ENCODE assay signal across 16 cellular contexts in the genomic region with DNA sequence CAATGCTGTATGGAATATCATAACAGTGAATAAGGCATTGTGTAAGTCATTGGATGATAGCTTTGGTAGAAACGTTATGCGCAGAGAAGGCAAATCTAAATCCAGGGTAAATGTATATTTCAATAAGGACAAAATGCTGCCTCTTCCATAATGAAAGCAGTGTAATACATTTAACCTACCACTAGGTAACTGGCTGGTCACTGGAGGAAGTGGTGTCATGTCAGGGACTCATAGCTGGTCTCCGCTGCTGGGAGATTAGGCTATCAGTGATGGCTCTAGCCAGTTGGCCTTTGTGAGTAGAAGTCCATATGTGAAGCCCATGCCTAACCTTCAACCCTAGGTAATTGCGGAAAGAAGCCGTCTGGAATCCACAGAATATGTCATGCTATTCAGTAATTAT.
DNase-seq lines count a peak whose midpoint lies in the region; ATAC-seq and TF ChIP-seq lines count a peak whose summit lies in the region.
"Had no signal": no experiment of that assay in that cellular context is flagged by ENCODE, and none has a peak within 500 bp of the region (broad histone marks: within the 10 kb centered on the region; RNA-seq: fewer than 3 reads in every experiment).

No MANE protein-coding gene starts in this region.

- H3K27ac ChIP-seq in ovary (no peak overlapping the region), heart right ventricle (no peak overlapping the region), dorsolateral prefrontal cortex (no peak overlapping the region)
- H3K27ac ChIP-seq: neutrophil, right lobe of liver had no signal

- DNase-seq in GM12864 (ENCODE audit: low read depth) (no peak), NAMALWA (ENCODE audit: low spot score) (peak; percentile 22), fibroblast of mammary gland (ENCODE audit: low read depth) (no peak), ovary (no peak), heart right ventricle (no peak), dorsolateral prefrontal cortex (no peak)
- DNase-seq: activated CD8-positive, alpha-beta T cell treated with anti-CD3 and anti-CD28 coated beads, Interleukin-2, amount 10 ng/mL, durations not matched to agents 7 days and 5 days; immature natural killer cell; KG1; NCI-H1417 treated with DMSO at 0.1 percent for 48 hours; right lobe of liver; stimulated activated CD4-positive, alpha-beta T cell treated with anti-CD3 and anti-CD28 coated beads, Interleukin-1b, Interleukin-23, amount 100 ng/mL, for 48 hours had no signal

- no peak for TF ChIP-seq EP300 in ovary (IDR thresholded peaks at IDR 0.05)

- H3K4me3 ChIP-seq in GM12864 (ENCODE audit: low read depth, low read length), result no peak overlapping the region
- H3K4me3 ChIP-seq in fibroblast of mammary gland (ENCODE audit: control insufficient read depth, low read depth, low read length), result no peak overlapping the region
- no peak overlapping the region for H3K4me3 ChIP-seq in ovary
- no peak overlapping the region for H3K4me3 ChIP-seq in heart right ventricle
- H3K4me3 ChIP-seq in dorsolateral prefrontal cortex, result no peak overlapping the region
- H3K4me3 ChIP-seq: HAP-1, right lobe of liver had no signal

- no peak for TF ChIP-seq POLR2A in ovary (IDR thresholded peaks at IDR 0.05)

- H3K4me1 ChIP-seq in ovary (ENCODE audit: insufficient read depth) (no peaks in the 10 kb centered on the region), heart right ventricle (no peaks in the 10 kb centered on the region)
- H3K4me1 ChIP-seq: HAP-1, right lobe of liver had no signal

- H3K27me3 ChIP-seq in ovary (no peaks in the 10 kb centered on the region), heart right ventricle (no peaks in the 10 kb centered on the region), dorsolateral prefrontal cortex (no peaks in the 10 kb centered on the region)
- H3K27me3 ChIP-seq: neutrophil, right lobe of liver had no signal

- no peaks in the 10 kb centered on the region for H3K9me3 ChIP-seq in ovary
- H3K9me3 ChIP-seq in heart right ventricle, result no peaks in the 10 kb centered on the region
- H3K9me3 ChIP-seq: HAP-1, neutrophil, right lobe of liver had no signal

- intact Hi-C loops in ovary (cut with DNase I), result no loop called here
- intact Hi-C loops in heart right ventricle (cut with DNase I), result no loop called here
- intact Hi-C loops in dorsolateral prefrontal cortex (cut with DNase I), result no loop called here

- TF ChIP-seq CTCF in GM12864 (IDR thresholded peaks at IDR 0.05; ENCODE audit: low read depth, low read length, missing control alignments) (peak; percentile 30), fibroblast of mammary gland (conservative IDR thresholded peaks at IDR 0.05; ENCODE audit: control insufficient read depth, insufficient read depth, low read depth, low read length) (peak; percentile 11), ovary (IDR thresholded peaks at IDR 0.05) (no peak), heart right ventricle (IDR thresholded peaks at IDR 0.05) (peak in 1 of 9 donors; percentile 20), dorsolateral prefrontal cortex (IDR thresholded peaks at IDR 0.05 in 54 of 56, conservative IDR thresholded peaks at IDR 0.05 in 2 of 56; ENCODE audit: low read depth in 1 of 56, partially characterized antibody in 56 of 56) (peak in 3 of 56 donors; percentile 5 to 27 (median 20))

- WGBS in ovary, 3 donors, result 94 to 97% (median 94%) methylated on average over 5 of the region's 5 CpGs
- 95% methylated on average over 5 of the region's 5 CpGs for WGBS in heart right ventricle, 2 donors

- peak; percentile 50 for ATAC-seq in GM19395 (IDR thresholded peaks at IDR 0.05; ENCODE audit: unreplicated experiment)
- no peak for ATAC-seq in heart right ventricle
- no peak for ATAC-seq in HG03039 (IDR thresholded peaks at IDR 0.05; ENCODE audit: unreplicated experiment)
- ATAC-seq: activated CD8-positive, alpha-beta T cell treated with anti-CD3 and anti-CD28 coated beads, Interleukin-2, amount 10 ng/mL, durations not matched to agents 7 days and 5 days had no signal

- H3K36me3 ChIP-seq in ovary (no peaks in the 10 kb centered on the region), heart right ventricle (no peaks in the 10 kb centered on the region)
- H3K36me3 ChIP-seq: HAP-1, neutrophil, right lobe of liver had no signal

Comparison
In these comparisons a context has a peak if more than half of its experiments do, and no peak if none do; other contexts are left out.
1. CTCF ChIP-seq: peak in GM12864 (single experiment) and fibroblast of mammary gland (single experiment); none in ovary (0 of 3).